ENCODE assay signal across 8 cellular contexts in genomic region chr1:210187849-210188585, GRCh38. TPM values are rescaled to one million over a fixed set of nuclear protein-coding genes. Genes with fewer than 3 reads are reported as not detected.
DNase-seq lines count a peak whose midpoint lies in the region; ATAC-seq and TF ChIP-seq lines count a peak whose summit lies in the region.
"Not testable (repeated sequence)": the region's sequence is repeated elsewhere in the genome, so short reads cannot be mapped to it uniquely, and the experiment has no call there.
"Had no signal": no experiment of that assay in that cellular context is flagged by ENCODE, and none has a peak within 500 bp of the region (broad histone marks: within the 10 kb centered on the region; RNA-seq: fewer than 3 reads in every experiment).

No MANE protein-coding gene starts in this region.

- H3K4me2 ChIP-seq in PC-9 (peak overlapping the region; percentile 70), osteoblast (ENCODE audit: insufficient read depth, low read length) (peak overlapping the region; percentile 50)

- H3K4me1 ChIP-seq in PC-9 (replicated peaks; ENCODE audit: insufficient read depth): peaks cover 23% of the 10 kb centered on the region
- not testable (repeated sequence) for H3K4me1 ChIP-seq in osteoblast (ENCODE audit: insufficient read depth, low read length)

- not testable (repeated sequence) for H3K9me3 Mint-ChIP-seq in HFFc6, WTC11

- POLR2A ChIA-PET in PC-9 (lab: Charles Lee; ENCODE audit: unreplicated experiment): interaction anchor here (0.7 kb wide), 1 partner anchor 107 kb away, joined by 5 read pairs; no protein-coding TSS in a partner anchor
- POLR2A ChIA-PET in WTC11 (lab: Charles Lee): not testable (repeated sequence)

- intact Hi-C loops in PC-9 (cut with micrococcal nuclease; ENCODE audit: unreplicated experiment): loop anchor here (2.0 to 5.0 kb wide), 2 partner anchors 45 to 104 kb away; partner anchors contain the start of gene SERTAD4

- H3K27me3 Mint-ChIP-seq in HFFc6 (ENCODE audit: insufficient read depth); WTC11 (ENCODE audit: low read depth): not testable (repeated sequence)

- not testable (repeated sequence) for H3K27me3 ChIP-seq in PC-9 (ENCODE audit: insufficient read depth, low read depth); osteoblast (ENCODE audit: insufficient read depth, low read length)

- H3K9me3 ChIP-seq in PC-9 (ENCODE audit: insufficient read depth, low read depth); osteoblast (ENCODE audit: low read depth, low read length): not testable (repeated sequence)

- not testable (repeated sequence) for H3K4me3 Mint-ChIP-seq in HFFc6, WTC11

- CTCF ChIA-PET in PC-9 (lab: Charles Lee); WTC11 (lab: Charles Lee): not testable (repeated sequence)

- not testable (repeated sequence) for H3K36me3 ChIP-seq in PC-9 (ENCODE audit: low read depth); osteoblast (ENCODE audit: insufficient read depth, low read length)

- not testable (repeated sequence) for TF ChIP-seq CTCF in HFFc6 (IDR thresholded peaks at IDR 0.05); PC-9 (conservative IDR thresholded peaks at IDR 0.05); WTC11 (IDR thresholded peaks at IDR 0.05); osteoblast (IDR thresholded peaks at IDR 0.05; ENCODE audit: extremely low read depth, low read depth, low read length)

- not testable (repeated sequence) for H4K20me1 ChIP-seq in PC-9 (ENCODE audit: insufficient read depth); osteoblast (ENCODE audit: insufficient read depth, low read length)

- not testable (repeated sequence) for H3K79me2 ChIP-seq in PC-9 (ENCODE audit: low read depth); osteoblast (ENCODE audit: insufficient read depth, low read length)

- H2AFZ ChIP-seq in PC-9: peak overlapping the region; percentile 55
- H2AFZ ChIP-seq in osteoblast (ENCODE audit: low read length): not testable (repeated sequence)

- not testable (repeated sequence) for ATAC-seq in WTC11

- peak overlapping the region; percentile 4; the same call in 1 of the 2 replicates for H3K27ac ChIP-seq in PC-9
- not testable (repeated sequence) for H3K27ac ChIP-seq in osteoblast (ENCODE audit: low read depth, low read length)

- H3K27ac Mint-ChIP-seq in HFFc6, WTC11: not testable (repeated sequence)

- H3K36me3 Mint-ChIP-seq in HFFc6 (ENCODE audit: low read depth); WTC11: not testable (repeated sequence)

- DNase-seq in Daoy (ENCODE audit: low read depth): peak; percentile 86
- peak; percentile 90 for DNase-seq in HFFc6
- DNase-seq in PC-9: peak; percentile 75 to 85
- peak; percentile 14 for DNase-seq in WTC11 (ENCODE audit: low spot score)
- DNase-seq in dedifferentiated amniotic fluid mesenchymal stem cell (ENCODE audit: extremely low spot score): peak; percentile 44
- DNase-seq in glomerular visceral epithelial cell (ENCODE audit: extremely low spot score): peak; percentile 86
- not testable (repeated sequence) for DNase-seq in osteoblast (ENCODE audit: insufficient read length, low spot score, missing footprints)

- not testable (repeated sequence) for H3K4me1 Mint-ChIP-seq in HFFc6 (ENCODE audit: low read depth); WTC11

- not testable (repeated sequence) for H3K9me2 ChIP-seq in PC-9 (ENCODE audit: insufficient read depth)

- H3F3A ChIP-seq in PC-9 (ENCODE audit: insufficient read depth, low read depth): not testable (repeated sequence)

- H3K4me3 ChIP-seq in PC-9: peak overlapping the region; percentile 23; the same call in 1 of the 2 replicates
- not testable (repeated sequence) for H3K4me3 ChIP-seq in osteoblast (ENCODE audit: insufficient read depth, low read length)

- TSS peak; percentile 99 for BruUV-seq in PC-9 (replicated peaks; lab: Mats Ljungman, UMichigan)

RNA-seq across cellular contexts. Expression of gene SERTAD4, which starts 44.6 kb away (rescaled TPM):
- total RNA-seq in Daoy (2014; rRNA removed; shearing (Covaris generic)): 4.4 and 5.1 TPM in 2 replicates
- 1 to 10 TPM; 2.3 to 5.2 (median 3.9) TPM for total RNA-seq in HFFc6 (2021; fragmentation: NEBNext Ultra II Directional; extraction: Animal tissue kit (Norgen Biotek cat#: 25700))
- total RNA-seq in PC-9 (2021) (12.9 and 22.6 TPM in 2 replicates), WTC11 (2021) (2.7 to 4.6 TPM (median 2.8 TPM) in 3 replicates), osteoblast (2.9 and 8.0 TPM in 2 replicates)
- total RNA-seq: T-cell had no signal
